Comparison of ENCODE assay signal across 8 cellular contexts in genomic region chr6:119351005-119351394, GRCh38. TPM values are rescaled to one million over a fixed set of nuclear protein-coding genes. Genes with fewer than 3 reads are reported as not detected.
DNase-seq lines count a peak whose midpoint lies in the region; ATAC-seq and TF ChIP-seq lines count a peak whose summit lies in the region.

No MANE protein-coding gene starts in this region.

- H3K4me1 ChIP-seq in Karpas-422 (ENCODE audit: low read length) (peaks cover 35% of the 10 kb centered on the region), tibial artery (peaks cover 0 to 66% (median 11%) of the 10 kb centered on the region in 4 donors)

- H3K79me2 ChIP-seq in Karpas-422 (ENCODE audit: low read length), result no peaks in the 10 kb centered on the region

- H3K36me3 Mint-ChIP-seq in activated CD8-positive, alpha-beta T cell treated with anti-CD3 and anti-CD28 coated beads, Interleukin-2, amount 10 ng/mL, durations not matched to agents 7 days and 5 days (ENCODE audit: low read depth), result peaks cover 13% of the 10 kb centered on the region

- POLR2A ChIA-PET in activated CD8-positive, alpha-beta T cell treated with anti-CD3 and anti-CD28 coated beads, Interleukin-2, amount 10 ng/mL, durations not matched to agents 7 days and 5 days (lab: Charles Lee), result interaction anchor here (0.6 to 1.7 kb wide), 12 partner anchors 13 to 628 kb away, joined by 3 to 18 read pairs (median 4); no protein-coding TSS in a partner anchor

- H3K36me3 ChIP-seq in Karpas-422 (ENCODE audit: insufficient read depth, low read length) (no peaks in the 10 kb centered on the region), tibial artery (no peaks in the 10 kb centered on the region)

- peak overlapping the region; percentile 76 for H3K4me3 Mint-ChIP-seq in activated CD8-positive, alpha-beta T cell treated with anti-CD3 and anti-CD28 coated beads, Interleukin-2, amount 10 ng/mL, durations not matched to agents 7 days and 5 days

- H3K9me3 ChIP-seq in Karpas-422 (ENCODE audit: low read length), result no peaks in the 10 kb centered on the region
- no peaks in the 10 kb centered on the region for H3K9me3 ChIP-seq in tibial artery

- peak; percentile 41 for DNase-seq in DMS153 (lab: John Stamatoyannopoulos, UW)
- DNase-seq in Karpas-422, result peak; percentile 55
- no peak for DNase-seq in activated CD8-positive, alpha-beta T cell treated with anti-CD3 and anti-CD28 coated beads, Interleukin-2, amount 10 ng/mL, durations not matched to agents 7 days and 5 days
- DNase-seq in iris pigment epithelial cell (ENCODE audit: low read depth), result peak; percentile 44
- DNase-seq in tibial artery, result no peak
- no peak for DNase-seq in HK-2 (ENCODE audit: unreplicated experiment)

- H2AFZ ChIP-seq in Karpas-422 (ENCODE audit: low read length), result no peak overlapping the region

- intact Hi-C loops in tibial artery (cut with DNase I; ENCODE audit: low total_unique reads), result no loop called here

- ATAC-seq in activated CD8-positive, alpha-beta T cell treated with anti-CD3 and anti-CD28 coated beads, Interleukin-2, amount 10 ng/mL, durations not matched to agents 7 days and 5 days, result no peak
- ATAC-seq in HG03520 (IDR thresholded peaks at IDR 0.05; ENCODE audit: unreplicated experiment), result no peak
- no peak for ATAC-seq in HG03521 (IDR thresholded peaks at IDR 0.05; ENCODE audit: unreplicated experiment)

- H3K27ac Mint-ChIP-seq in activated CD8-positive, alpha-beta T cell treated with anti-CD3 and anti-CD28 coated beads, Interleukin-2, amount 10 ng/mL, durations not matched to agents 7 days and 5 days, result no peak overlapping the region

- no peaks in the 10 kb centered on the region for H3K27me3 Mint-ChIP-seq in activated CD8-positive, alpha-beta T cell treated with anti-CD3 and anti-CD28 coated beads, Interleukin-2, amount 10 ng/mL, durations not matched to agents 7 days and 5 days (ENCODE audit: low read depth)

- no peaks in the 10 kb centered on the region for H3K9me3 Mint-ChIP-seq in activated CD8-positive, alpha-beta T cell treated with anti-CD3 and anti-CD28 coated beads, Interleukin-2, amount 10 ng/mL, durations not matched to agents 7 days and 5 days (ENCODE audit: insufficient read depth)

- H3K27me3 ChIP-seq in Karpas-422 (ENCODE audit: low read length), result no peaks in the 10 kb centered on the region
- no peaks in the 10 kb centered on the region for H3K27me3 ChIP-seq in tibial artery

- H3K9ac ChIP-seq in Karpas-422 (ENCODE audit: low read length), result no peak overlapping the region

- CTCF ChIA-PET in activated CD8-positive, alpha-beta T cell treated with anti-CD3 and anti-CD28 coated beads, Interleukin-2, amount 10 ng/mL, durations not matched to agents 7 days and 5 days (lab: Charles Lee), result interaction anchor here (0.7 to 1.9 kb wide), 27 partner anchors 9 to 706 kb away, joined by 3 to 20 read pairs (median 3); no protein-coding TSS in a partner anchor

- H4K20me1 ChIP-seq in Karpas-422 (ENCODE audit: insufficient read depth, low read depth, low read length), result no peaks in the 10 kb centered on the region

- TF ChIP-seq CTCF in tibial artery (IDR thresholded peaks at IDR 0.05), result peak; percentile 24 to 42

- H3K27ac ChIP-seq in Karpas-422 (ENCODE audit: low read length) (no peak overlapping the region), tibial artery (peak overlapping the region; percentile 93 to 99)

- peak overlapping the region; percentile 97 for H3K4me2 ChIP-seq in Karpas-422 (ENCODE audit: low read depth, low read length, poor library complexity, severe bottlenecking)

- H3K9me2 ChIP-seq in Karpas-422 (replicated peaks; ENCODE audit: insufficient read depth, low read length), result no peaks in the 10 kb centered on the region

- H3K4me1 Mint-ChIP-seq in activated CD8-positive, alpha-beta T cell treated with anti-CD3 and anti-CD28 coated beads, Interleukin-2, amount 10 ng/mL, durations not matched to agents 7 days and 5 days (ENCODE audit: low read depth), result peaks cover 33% of the 10 kb centered on the region

- H3K4me3 ChIP-seq in Karpas-422 (ENCODE audit: low read length), result no peak overlapping the region
- peak overlapping the region; percentile 73 to 91 for H3K4me3 ChIP-seq in tibial artery

RNA-seq across cellular contexts. Expression of gene MAN1A1, which starts 1.4 kb away (rescaled TPM):
- total RNA-seq in Karpas-422 (2014; rRNA removed; shearing (Covaris generic); ENCODE audit: low replicate concordance), result 0.43 and 0.48 TPM in 2 replicates
- 10 to 100 TPM; 13.7 to 13.9 TPM for total RNA-seq in activated CD8-positive, alpha-beta T cell treated with anti-CD3 and anti-CD28 coated beads, Interleukin-2, amount 10 ng/mL, durations not matched to agents 7 days and 5 days

Comparison
In these comparisons a context has a peak if more than half of its experiments do, and no peak if none do; other contexts are left out.
1. DNase-seq: peak in DMS153 (single experiment), Karpas-422 (single experiment) and iris pigment epithelial cell (single experiment); none in activated CD8-positive, alpha-beta T cell treated with anti-CD3 and anti-CD28 coated beads, Interleukin-2, amount 10 ng/mL, durations not matched to agents 7 days and 5 days (single experiment), tibial artery (0 of 2) and HK-2 (single experiment).